ENCODE assay signal across 35 cellular contexts in the genomic region with DNA sequence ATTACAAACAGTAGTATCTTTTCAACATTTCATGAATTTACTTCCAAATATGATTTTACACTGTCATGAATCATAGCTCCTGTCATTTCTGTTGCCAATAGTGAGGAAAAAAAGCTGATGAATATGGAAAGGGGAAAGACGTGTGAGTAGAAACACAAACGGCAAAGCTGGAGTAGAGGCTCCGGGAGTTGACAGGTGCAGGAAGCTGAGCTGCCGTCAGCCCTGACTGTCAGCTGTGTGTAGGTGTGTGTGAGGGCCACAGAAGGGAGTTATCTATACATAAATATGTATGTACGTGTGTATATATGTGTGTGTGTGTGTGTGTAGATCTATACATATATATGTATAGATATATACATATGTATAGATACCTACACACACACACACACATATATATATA.
"Had no signal": no experiment of that assay in that cellular context is flagged by ENCODE, and none has a peak within 500 bp of the region (broad histone marks: within the 10 kb centered on the region; RNA-seq: fewer than 3 reads in every experiment).

No MANE protein-coding gene starts in this region.

- H3K9me3 ChIP-seq: adrenal gland, body of pancreas had no signal

- ATAC-seq: activated CD8-positive, alpha-beta T cell treated with anti-CD3 and anti-CD28 coated beads for 36 hours; activated naive CD4-positive, alpha-beta T cell treated with anti-CD3 and anti-CD28 coated beads, Interleukin-2, amount 50 U/mL, for 72 hours; activated T-cell treated with anti-CD3 and anti-CD28 coated beads, Interleukin-2, amount 50 U/mL, for 4 hours; activated T-cell treated with anti-CD3 and anti-CD28 coated beads, Interleukin-2, amount 50 U/mL, for 72 hours; activated T-helper 17 cell treated with anti-CD3 and anti-CD28 coated beads, Interleukin-2, amount 50 U/mL, for 72 hours; body of pancreas had no signal

- H3K27me3 Mint-ChIP-seq: activated B cell treated with CpG ODN at 0.5 μM for 24 hours; activated CD4-positive, alpha-beta memory T cell treated with anti-CD3 and anti-CD28 coated beads for 36 hours; activated CD4-positive, alpha-beta T cell treated with anti-CD3 and anti-CD28 coated beads, Interleukin-2, amount 10 ng/mL, durations not matched to agents 24 days and 14 days; activated CD8-positive, alpha-beta T cell treated with anti-CD3 and anti-CD28 coated beads for 36 hours; central memory CD8-positive, alpha-beta T cell had no signal

- H3K4me3 ChIP-seq: adrenal gland, body of pancreas, cardiac muscle cell had no signal

- H3K36me3 Mint-ChIP-seq: activated CD4-positive, alpha-beta memory T cell treated with anti-CD3 and anti-CD28 coated beads for 36 hours; activated naive CD4-positive, alpha-beta T cell treated with anti-CD3 and anti-CD28 coated beads, Interleukin-2, amount 50 U/mL, for 72 hours; activated naive CD8-positive, alpha-beta T cell treated with anti-CD3 and anti-CD28 coated beads for 36 hours had no signal

- H3K27ac Mint-ChIP-seq: activated B cell treated with CpG ODN at 0.5 μM for 24 hours; activated CD4-positive, alpha-beta memory T cell treated with anti-CD3 and anti-CD28 coated beads for 36 hours; activated CD4-positive, alpha-beta T cell treated with anti-CD3 and anti-CD28 coated beads, Interleukin-2, amount 10 ng/mL, durations not matched to agents 24 days and 14 days; activated CD8-positive, alpha-beta T cell treated with anti-CD3 and anti-CD28 coated beads for 36 hours; activated naive CD4-positive, alpha-beta T cell treated with anti-CD3 and anti-CD28 coated beads for 36 hours; activated naive CD4-positive, alpha-beta T cell treated with anti-CD3 and anti-CD28 coated beads, Interleukin-2, amount 50 U/mL, for 72 hours; activated naive CD8-positive, alpha-beta T cell treated with anti-CD3 and anti-CD28 coated beads for 36 hours; activated T-cell treated with anti-CD3 and anti-CD28 coated beads, Interleukin-2, amount 50 U/mL, for 72 hours; activated T-helper 1 cell treated with anti-CD3 and anti-CD28 coated beads, Interleukin-12 subunit alpha, Interleukin-12 subunit beta, Interleukin-2, Interleukin-4 antibody, amounts not matched to agents 30 ng/mL and 10 ng/mL and 1 ng/mL, durations not matched to agents 14 hours and 24 hours and 36 hours; activated T-helper 17 cell treated with anti-CD3 and anti-CD28 coated beads, Interleukin-2, amount 50 U/mL, for 72 hours; T-helper 1 cell treated with Interleukin-12 subunit alpha and Interleukin-12 subunit beta and Interleukin-4 antibody, amounts not matched to agents 30 μg/mL and 1 μg/mL, for 36 hours; T-helper 2 cell treated with Interferon-gamma antibody and Interleukin-4, amounts not matched to agents 5 μg/mL and 100 μg/mL, for 36 hours had no signal

- H3K27me3 ChIP-seq: adrenal gland, body of pancreas, cardiac muscle cell had no signal

- H3K4me3 Mint-ChIP-seq: activated B cell treated with CpG ODN at 0.5 μM for 24 hours; activated CD4-positive, alpha-beta memory T cell treated with anti-CD3 and anti-CD28 coated beads for 36 hours; activated CD4-positive, alpha-beta T cell treated with anti-CD3 and anti-CD28 coated beads, Interleukin-2, amount 10 ng/mL, durations not matched to agents 24 days and 14 days; activated CD8-positive, alpha-beta T cell treated with anti-CD3 and anti-CD28 coated beads for 36 hours; activated naive CD4-positive, alpha-beta T cell treated with anti-CD3 and anti-CD28 coated beads for 36 hours; activated naive CD8-positive, alpha-beta T cell treated with anti-CD3 and anti-CD28 coated beads for 36 hours; activated T-cell treated with anti-CD3 and anti-CD28 coated beads, Interleukin-2, amount 50 U/mL, for 4 hours; activated T-cell treated with anti-CD3 and anti-CD28 coated beads, Interleukin-2, amount 50 U/mL, for 72 hours; activated T-helper 1 cell treated with anti-CD3 and anti-CD28 coated beads, Interleukin-12 subunit alpha, Interleukin-12 subunit beta, Interleukin-2, Interleukin-4 antibody, amounts not matched to agents 30 ng/mL and 10 ng/mL and 1 ng/mL, durations not matched to agents 14 hours and 24 hours and 36 hours; activated T-helper 17 cell treated with anti-CD3 and anti-CD28 coated beads, Interleukin-2, amount 50 U/mL, for 72 hours; central memory CD8-positive, alpha-beta T cell; T-helper 1 cell treated with Interleukin-12 subunit alpha and Interleukin-12 subunit beta and Interleukin-4 antibody, amounts not matched to agents 30 μg/mL and 1 μg/mL, for 36 hours; T-helper 2 cell treated with Interferon-gamma antibody and Interleukin-4, amounts not matched to agents 5 μg/mL and 100 μg/mL, for 36 hours had no signal

- H3K4me1 ChIP-seq: adrenal gland had no signal

- H3K27ac ChIP-seq: adrenal gland, cardiac muscle cell, VCaP had no signal

- DNase-seq: activated B cell treated with CpG ODN at 0.5 μM for 24 hours; activated CD4-positive, alpha-beta memory T cell treated with anti-CD3 and anti-CD28 coated beads for 36 hours; activated CD4-positive, alpha-beta T cell treated with anti-CD3 and anti-CD28 coated beads for 4 hours; activated CD4-positive, alpha-beta T cell treated with anti-CD3 and anti-CD28 coated beads, Interleukin-2, amount 10 ng/mL, durations not matched to agents 24 days and 14 days; activated CD4-positive, alpha-beta T cell treated with anti-CD3 and anti-CD28 coated beads, Interleukin-2, amount 50 U/mL, for 1 hour; activated CD4-positive, alpha-beta T cell treated with anti-CD3 and anti-CD28 coated beads, Interleukin-2, amount 50 U/mL, for 4 hours; activated CD4-positive, CD25-positive, alpha-beta regulatory T cell treated with anti-CD3 and anti-CD28 coated beads, Interleukin-2, amount 50 U/mL, for 72 hours; activated CD8-positive, alpha-beta memory T cell treated with anti-CD3 and anti-CD28 coated beads, Interleukin-2, amount 50 U/mL, for 4 hours; activated CD8-positive, alpha-beta T cell treated with anti-CD3 and anti-CD28 coated beads for 36 hours; activated effector memory CD4-positive, alpha-beta T cell treated with anti-CD3 and anti-CD28 coated beads, Interleukin-2, amount 50 U/mL, for 16 hours; activated gamma-delta T cell treated with Interleukin-2 at 50 U/mL for 16 hours; activated naive CD4-positive, alpha-beta T cell; activated naive CD4-positive, alpha-beta T cell treated with anti-CD3 and anti-CD28 coated beads for 36 hours; activated naive CD4-positive, alpha-beta T cell treated with anti-CD3 and anti-CD28 coated beads, Interleukin-2, amount 50 U/mL, for 16 hours; activated naive CD8-positive, alpha-beta T cell treated with anti-CD3 and anti-CD28 coated beads for 36 hours; activated T-cell treated with anti-CD3 and anti-CD28 coated beads for 4 hours; activated T-cell treated with anti-CD3 and anti-CD28 coated beads, Interleukin-2, amount 50 U/mL, for 1 hour; activated T-cell treated with anti-CD3 and anti-CD28 coated beads, Interleukin-2, amount 50 U/mL, for 4 hours; activated T-cell treated with anti-CD3 and anti-CD28 coated beads, Interleukin-2, amount 50 U/mL, for 72 hours; adrenal gland; amniotic stem cell; aorta; body of pancreas; cerebellar nuclear complex; T-helper 1 cell; T-helper 2 cell; T-helper 9 cell had no signal

- H3K9me3 Mint-ChIP-seq: activated B cell treated with CpG ODN at 0.5 μM for 24 hours; activated CD4-positive, alpha-beta memory T cell treated with anti-CD3 and anti-CD28 coated beads for 36 hours; activated CD4-positive, alpha-beta T cell treated with anti-CD3 and anti-CD28 coated beads, Interleukin-2, amount 10 ng/mL, durations not matched to agents 24 days and 14 days; activated CD8-positive, alpha-beta T cell treated with anti-CD3 and anti-CD28 coated beads for 36 hours; activated naive CD4-positive, alpha-beta T cell treated with anti-CD3 and anti-CD28 coated beads for 36 hours; activated T-cell treated with anti-CD3 and anti-CD28 coated beads, Interleukin-2, amount 50 U/mL, for 4 hours; activated T-helper 1 cell treated with anti-CD3 and anti-CD28 coated beads, Interleukin-12 subunit alpha, Interleukin-12 subunit beta, Interleukin-2, Interleukin-4 antibody, amounts not matched to agents 30 ng/mL and 10 ng/mL and 1 ng/mL, durations not matched to agents 14 hours and 24 hours and 36 hours; activated T-helper 17 cell treated with anti-CD3 and anti-CD28 coated beads, Interleukin-2, amount 50 U/mL, for 72 hours; central memory CD8-positive, alpha-beta T cell; T-helper 1 cell treated with Interleukin-12 subunit alpha and Interleukin-12 subunit beta and Interleukin-4 antibody, amounts not matched to agents 30 μg/mL and 1 μg/mL, for 36 hours; T-helper 2 cell treated with Interferon-gamma antibody and Interleukin-4, amounts not matched to agents 5 μg/mL and 100 μg/mL, for 36 hours had no signal

- H3K4me1 Mint-ChIP-seq: activated B cell treated with CpG ODN at 0.5 μM for 24 hours; activated CD4-positive, alpha-beta T cell treated with anti-CD3 and anti-CD28 coated beads, Interleukin-2, amount 10 ng/mL, durations not matched to agents 24 days and 14 days; activated T-helper 17 cell treated with anti-CD3 and anti-CD28 coated beads, Interleukin-2, amount 50 U/mL, for 72 hours had no signal

- H3K36me3 ChIP-seq: adrenal gland had no signal
